19 cellular contexts compared by ENCODE assay signal in genomic region chr12:52591521-52591920, GRCh38. TPM values are rescaled to one million over a fixed set of nuclear protein-coding genes. Genes with fewer than 3 reads are reported as not detected.
A peak's percentile ranks its signal among the peaks of the same experiment; 100 is the strongest.
DNase-seq lines count a peak whose midpoint lies in the region; ATAC-seq and TF ChIP-seq lines count a peak whose summit lies in the region.
"Had no signal": no experiment of that assay in that cellular context is flagged by ENCODE, and none has a peak within 500 bp of the region (broad histone marks: within the 10 kb centered on the region; RNA-seq: fewer than 3 reads in every experiment).

No MANE protein-coding gene starts in this region.

- no peak for TF ChIP-seq CTCF in RWPE2 (IDR thresholded peaks at IDR 0.05; ENCODE audit: poor library complexity, severe bottlenecking)
- TF ChIP-seq CTCF in tibial artery (IDR thresholded peaks at IDR 0.05) = no peak

- H3K27ac ChIP-seq in RWPE2 (ENCODE audit: poor library complexity, severe bottlenecking) (no peak overlapping the region), tibial artery (no peak overlapping the region)
- H3K27ac ChIP-seq: A549 had no signal

- H3K27me3 ChIP-seq in RWPE2 (ENCODE audit: insufficient read depth, poor library complexity, severe bottlenecking) = no peaks in the 10 kb centered on the region
- peaks cover 0 to 39% of the 10 kb centered on the region in 2 donors for H3K27me3 ChIP-seq in tibial artery

- no peak for ATAC-seq in RWPE2 (ENCODE audit: low read depth)
- no peak for ATAC-seq in sciatic nerve
- no peak for ATAC-seq in GM21381 (IDR thresholded peaks at IDR 0.05; ENCODE audit: unreplicated experiment)
- ATAC-seq: A549, GM23338, HCT116 had no signal

- H3K36me3 Mint-ChIP-seq in activated naive CD4-positive, alpha-beta T cell treated with anti-CD3 and anti-CD28 coated beads, Interleukin-2, amount 50 U/mL, for 24 hours = peaks cover 14% of the 10 kb centered on the region
- H3K36me3 Mint-ChIP-seq: CD4-positive, alpha-beta memory T cell had no signal

- H3K9me3 Mint-ChIP-seq in activated naive CD4-positive, alpha-beta T cell treated with anti-CD3 and anti-CD28 coated beads, Interleukin-2, amount 50 U/mL, for 24 hours = no peaks in the 10 kb centered on the region
- H3K9me3 Mint-ChIP-seq: CD4-positive, alpha-beta memory T cell had no signal

- no peak for DNase-seq in activated naive CD4-positive, alpha-beta T cell treated with Interleukin-2 at 50 U/mL for 16 hours
- DNase-seq in RWPE2 (ENCODE audit: low spot score) (peak; percentile 49), sciatic nerve (ENCODE audit: low spot score) (peak; percentile 53), tibial artery (peak; percentile 21 to 48), NCI-H526 treated with DMSO at 0.1 percent for 48 hours (lab: John Stamatoyannopoulos, UW) (no peak)
- DNase-seq: 8988T; ACHN; C1 segment of cervical spinal cord; CD4-positive, alpha-beta memory T cell; DMS153; DND-41; H9 had no signal

- no peaks in the 10 kb centered on the region for H3K9me3 ChIP-seq in RWPE2 (ENCODE audit: severe bottlenecking)
- no peaks in the 10 kb centered on the region for H3K9me3 ChIP-seq in tibial artery
- H3K9me3 ChIP-seq: A549, Caco-2 had no signal

- no peaks in the 10 kb centered on the region for H3K27me3 Mint-ChIP-seq in activated naive CD4-positive, alpha-beta T cell treated with anti-CD3 and anti-CD28 coated beads, Interleukin-2, amount 50 U/mL, for 24 hours

- H3K27ac Mint-ChIP-seq in activated naive CD4-positive, alpha-beta T cell treated with anti-CD3 and anti-CD28 coated beads, Interleukin-2, amount 50 U/mL, for 24 hours = peak overlapping the region; percentile 33
- H3K27ac Mint-ChIP-seq: GM23338, H9 had no signal

- intact Hi-C loops in sciatic nerve (cut with DNase I) = no loop called here
- intact Hi-C loops in tibial artery (cut with DNase I; ENCODE audit: low total_unique reads) = loop anchor here (10.0 kb wide), 1 partner anchor 373 kb away; no protein-coding TSS in a partner anchor

- H3K4me1 Mint-ChIP-seq in activated naive CD4-positive, alpha-beta T cell treated with anti-CD3 and anti-CD28 coated beads, Interleukin-2, amount 50 U/mL, for 24 hours = peaks cover 51% of the 10 kb centered on the region
- H3K4me1 Mint-ChIP-seq: H9 had no signal

- H3K4me3 ChIP-seq in RWPE2 (ENCODE audit: severe bottlenecking) = no peak overlapping the region
- H3K4me3 ChIP-seq in tibial artery = no peak overlapping the region
- H3K4me3 ChIP-seq: A549, GM23338 had no signal

- H3K36me3 ChIP-seq in RWPE2 (ENCODE audit: low read depth) (no peaks in the 10 kb centered on the region), tibial artery (no peaks in the 10 kb centered on the region)

- H3K4me3 Mint-ChIP-seq in activated naive CD4-positive, alpha-beta T cell treated with anti-CD3 and anti-CD28 coated beads, Interleukin-2, amount 50 U/mL, for 24 hours = no peak overlapping the region
- H3K4me3 Mint-ChIP-seq: CD4-positive, alpha-beta memory T cell; GM23338; H9 had no signal

- peaks cover 3% of the 10 kb centered on the region for H3K4me1 ChIP-seq in RWPE2 (ENCODE audit: insufficient read depth, poor library complexity, severe bottlenecking)
- H3K4me1 ChIP-seq in tibial artery = no peaks in the 10 kb centered on the region
- H3K4me1 ChIP-seq: Caco-2 had no signal

RNA-seq across cellular contexts. Expression of gene KRT72, which starts 9.7 kb away (rescaled TPM):
- total RNA-seq in sciatic nerve = 0.18 TPM
- total RNA-seq: Caco-2, GM23338, H4, H9 had no signal

RNA-seq across cellular contexts. Expression of gene KRT74, which starts 17.9 kb away (rescaled TPM):
- total RNA-seq in sciatic nerve = not detected
- total RNA-seq: Caco-2; CD4-positive, alpha-beta memory T cell; GM23338; H4; H9 had no signal

RNA-seq across cellular contexts. Expression of gene KRT73, which starts 26.8 kb away (rescaled TPM):
- total RNA-seq in sciatic nerve = not detected
- total RNA-seq: Caco-2, GM23338, H4, H9 had no signal

RNA-seq across cellular contexts. Expression of gene KRT71, which starts 38.6 kb away (rescaled TPM):
- total RNA-seq in sciatic nerve = not detected
- total RNA-seq: CD4-positive, alpha-beta memory T cell; GM23338; H4; H9 had no signal

Comparison
In these comparisons a context has a peak if more than half of its experiments do, and no peak if none do; other contexts are left out.
1. DNase-seq: peak in RWPE2 (single experiment), sciatic nerve (single experiment) and tibial artery (2 of 2); none in activated naive CD4-positive, alpha-beta T cell treated with Interleukin-2 at 50 U/mL for 16 hours (single experiment) and NCI-H526 treated with DMSO at 0.1 percent for 48 hours (single experiment).